30 cellular contexts compared by ENCODE assay signal in genomic region chr19:54218259-54218658, GRCh38. TPM values are rescaled to one million over a fixed set of nuclear protein-coding genes. Genes with fewer than 3 reads are reported as not detected.
"Had no signal": no experiment of that assay in that cellular context is flagged by ENCODE, and none has a peak within 500 bp of the region (broad histone marks: within the 10 kb centered on the region; RNA-seq: fewer than 3 reads in every experiment).

No MANE protein-coding gene starts in this region.

- H3K4me3 Mint-ChIP-seq: effector memory CD8-positive, alpha-beta T cell; immature natural killer cell; naive thymus-derived CD8-positive, alpha-beta T cell; stimulated activated effector memory CD8-positive, alpha-beta T cell treated with anti-CD3 and anti-CD28 coated beads, Interleukin-12 subunit alpha, Interleukin-12 subunit beta, amount 100 ng/mL, for 72 hours had no signal

- H3K36me3 ChIP-seq: colonic mucosa, esophagus squamous epithelium, ovary, thyroid gland had no signal

- DNase-seq: colonic mucosa; effector memory CD8-positive, alpha-beta T cell; erythroblast; esophagus squamous epithelium; foreskin melanocyte; hypothalamus; immature natural killer cell; kidney glomerular epithelial cell; left ventricle myocardium superior; lower lobe of right lung; naive thymus-derived CD8-positive, alpha-beta T cell; ovary; psoas muscle; right cardiac atrium; spleen; stimulated activated CD4-positive, alpha-beta T cell treated with anti-CD3 and anti-CD28 coated beads, Interleukin-4, amount 100 ng/mL, for 1 hour; stimulated activated naive CD4-positive, alpha-beta T cell treated with Interleukin-2 at 50 U/mL for 16 hours; stomach; thyroid gland had no signal

- H3K27me3 ChIP-seq: colonic mucosa, ovary, thyroid gland had no signal

- H3K27ac Mint-ChIP-seq: type B pancreatic cell had no signal

- H3K9me3 Mint-ChIP-seq: effector memory CD8-positive, alpha-beta T cell; immature natural killer cell; naive thymus-derived CD8-positive, alpha-beta T cell; stimulated activated effector memory CD8-positive, alpha-beta T cell treated with anti-CD3 and anti-CD28 coated beads, Interleukin-12 subunit alpha, Interleukin-12 subunit beta, amount 100 ng/mL, for 72 hours; type B pancreatic cell had no signal

- H3K9me3 ChIP-seq: colonic mucosa, esophagus squamous epithelium, lower lobe of right lung, ovary, psoas muscle, stomach, thyroid gland had no signal

- H3K4me1 ChIP-seq: colonic mucosa, esophagus squamous epithelium, psoas muscle, thyroid gland had no signal

- H3K4me1 Mint-ChIP-seq: immature natural killer cell had no signal

- H3K27ac ChIP-seq: colonic mucosa, esophagus squamous epithelium, lower lobe of right lung, ovary, psoas muscle, skin epidermis, stomach, thyroid gland had no signal

- FAIRE-seq: endometrium had no signal

- ATAC-seq: effector memory CD8-positive, alpha-beta T cell; left colon; left ventricle myocardium superior; lower lobe of right lung; naive thymus-derived CD8-positive, alpha-beta T cell; psoas muscle; right cardiac atrium; stimulated activated effector memory CD8-positive, alpha-beta T cell treated with anti-CD3 and anti-CD28 coated beads, Interleukin-12 subunit alpha, Interleukin-12 subunit beta, amount 100 ng/mL, for 72 hours had no signal

- H3K4me3 ChIP-seq: colonic mucosa, esophagus squamous epithelium, lower lobe of right lung, ovary, psoas muscle, skin epidermis, stomach, thyroid gland had no signal

RNA-seq across cellular contexts. Expression of gene LILRB3, which starts 4.5 kb away (rescaled TPM):
- total RNA-seq: chondrocyte, dermis microvascular lymphatic vessel endothelial cell, myocyte, renal cortical epithelial cell, temporal lobe had no signal
- polyA plus RNA-seq: naive thymus-derived CD8-positive, alpha-beta T cell; neural cell had no signal

RNA-seq across cellular contexts. Expression of gene LILRA6, which starts 24.3 kb away (rescaled TPM):
- total RNA-seq: chondrocyte, dermis microvascular lymphatic vessel endothelial cell, myocyte, renal cortical epithelial cell had no signal
- polyA plus RNA-seq: naive thymus-derived CD8-positive, alpha-beta T cell; neural cell had no signal
